Comparison of ENCODE assay signal across 25 cellular contexts in the genomic region with DNA sequence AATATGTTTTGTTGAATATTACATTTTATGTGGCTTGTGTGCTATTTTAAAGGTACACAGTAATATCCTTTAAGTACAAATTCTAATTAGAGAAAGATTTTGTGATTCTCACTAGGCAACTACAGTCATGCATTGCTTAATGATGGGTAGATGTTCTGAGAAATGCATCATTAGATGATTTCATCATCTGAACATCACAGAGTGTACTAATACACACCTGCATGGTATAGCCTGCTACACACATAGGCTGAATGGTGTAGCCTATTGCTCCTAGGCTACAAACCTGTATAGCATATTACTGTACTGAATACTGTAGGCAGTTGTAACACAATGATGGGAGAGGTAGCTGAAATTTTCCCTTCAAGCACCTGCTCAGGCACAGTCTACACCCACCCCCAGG.
"Had no signal": no experiment of that assay in that cellular context is flagged by ENCODE, and none has a peak within 500 bp of the region (broad histone marks: within the 10 kb centered on the region; RNA-seq: fewer than 3 reads in every experiment).

No MANE protein-coding gene starts in this region.

- H3K4me1 ChIP-seq: SJSA1 had no signal

- H3K27me3 ChIP-seq: SJSA1 had no signal

- H3K4me1 Mint-ChIP-seq: activated naive CD4-positive, alpha-beta T cell treated with anti-CD3 and anti-CD28 coated beads, Interleukin-2, amount 10 ng/mL, durations not matched to agents 7 days and 5 days had no signal

- DNase-seq: activated CD4-positive, alpha-beta T cell treated with anti-CD3 and anti-CD28 coated beads for 4 hours; activated CD8-positive, alpha-beta memory T cell treated with anti-CD3 and anti-CD28 coated beads, Interleukin-2, amount 50 U/mL, for 4 hours; activated CD8-positive, alpha-beta T cell treated with anti-CD3 and anti-CD28 coated beads for 36 hours; activated gamma-delta T cell treated with Interleukin-2 at 50 U/mL for 16 hours; activated naive CD4-positive, alpha-beta T cell treated with anti-CD3 and anti-CD28 coated beads, Interleukin-2, amount 10 ng/mL, durations not matched to agents 7 days and 5 days; activated naive CD8-positive, alpha-beta T cell treated with anti-CD3 and anti-CD28 coated beads for 36 hours; activated T-cell treated with anti-CD3 and anti-CD28 coated beads, Interleukin-2, amount 50 U/mL, for 72 hours; anterior cingulate cortex; NCI-H1105 treated with DMSO at 0.1 percent for 48 hours; NCI-H1436 treated with DMSO at 0.1 percent for 48 hours; NCI-H187; NCI-H2081; NCI-H510A treated with DMSO at 0.1 percent for 48 hours; NCI-H69; NK-92 treated with Interleukin-12 subunit alpha and Interleukin-12 subunit beta, amount 100 ng/mL, for 24 hours; OCI-M1; Right ventricle myocardium superior; SW 1271 had no signal

- H3K4me3 Mint-ChIP-seq: activated CD8-positive, alpha-beta T cell treated with anti-CD3 and anti-CD28 coated beads for 36 hours; activated naive CD4-positive, alpha-beta T cell treated with anti-CD3 and anti-CD28 coated beads, Interleukin-2, amount 10 ng/mL, durations not matched to agents 7 days and 5 days; activated naive CD8-positive, alpha-beta T cell treated with anti-CD3 and anti-CD28 coated beads for 36 hours; activated T-cell treated with anti-CD3 and anti-CD28 coated beads, Interleukin-2, amount 50 U/mL, for 72 hours; central memory CD8-positive, alpha-beta T cell; T-helper 1 cell treated with Interleukin-12 subunit alpha and Interleukin-12 subunit beta and Interleukin-4 antibody, amounts not matched to agents 30 μg/mL and 1 μg/mL, for 36 hours had no signal

- ATAC-seq: activated CD4-positive, CD25-positive, alpha-beta regulatory T cell treated with anti-CD3 and anti-CD28 coated beads, Interleukin-2, amount 50 U/mL, for 24 hours; activated CD8-positive, alpha-beta T cell treated with anti-CD3 and anti-CD28 coated beads for 36 hours; activated T-cell treated with anti-CD3 and anti-CD28 coated beads, Interleukin-2, amount 50 U/mL, for 72 hours; Panc1 had no signal

- H3K27ac Mint-ChIP-seq: activated CD8-positive, alpha-beta T cell treated with anti-CD3 and anti-CD28 coated beads for 36 hours; activated naive CD4-positive, alpha-beta T cell treated with anti-CD3 and anti-CD28 coated beads, Interleukin-2, amount 10 ng/mL, durations not matched to agents 7 days and 5 days; activated naive CD8-positive, alpha-beta T cell treated with anti-CD3 and anti-CD28 coated beads for 36 hours; activated T-cell treated with anti-CD3 and anti-CD28 coated beads, Interleukin-2, amount 50 U/mL, for 72 hours; activated T-helper 2 cell treated with anti-CD3 and anti-CD28 coated beads, Interferon-gamma antibody, Interleukin-2, Interleukin-4, amounts not matched to agents 10 μg/mL and 5 μg/mL and 100 μg/mL, durations not matched to agents 14 hours and 24 hours and 36 hours; T-helper 1 cell treated with Interleukin-12 subunit alpha and Interleukin-12 subunit beta and Interleukin-4 antibody, amounts not matched to agents 30 μg/mL and 1 μg/mL, for 36 hours had no signal

- H3K9me3 ChIP-seq: SJSA1 had no signal

- H3K4me3 ChIP-seq: SJSA1 had no signal

- H3K36me3 Mint-ChIP-seq: activated naive CD4-positive, alpha-beta T cell treated with anti-CD3 and anti-CD28 coated beads, Interleukin-2, amount 10 ng/mL, durations not matched to agents 7 days and 5 days; activated naive CD8-positive, alpha-beta T cell treated with anti-CD3 and anti-CD28 coated beads for 36 hours had no signal

- H3K27me3 Mint-ChIP-seq: activated CD8-positive, alpha-beta T cell treated with anti-CD3 and anti-CD28 coated beads for 36 hours; activated naive CD4-positive, alpha-beta T cell treated with anti-CD3 and anti-CD28 coated beads, Interleukin-2, amount 10 ng/mL, durations not matched to agents 7 days and 5 days; activated naive CD8-positive, alpha-beta T cell treated with anti-CD3 and anti-CD28 coated beads for 36 hours; central memory CD8-positive, alpha-beta T cell had no signal

- H3K9me3 Mint-ChIP-seq: activated CD8-positive, alpha-beta T cell treated with anti-CD3 and anti-CD28 coated beads for 36 hours; activated naive CD4-positive, alpha-beta T cell treated with anti-CD3 and anti-CD28 coated beads, Interleukin-2, amount 10 ng/mL, durations not matched to agents 7 days and 5 days; activated T-cell treated with anti-CD3 and anti-CD28 coated beads, Interleukin-2, amount 50 U/mL, for 72 hours; activated T-helper 2 cell treated with anti-CD3 and anti-CD28 coated beads, Interferon-gamma antibody, Interleukin-2, Interleukin-4, amounts not matched to agents 10 μg/mL and 5 μg/mL and 100 μg/mL, durations not matched to agents 14 hours and 24 hours and 36 hours; central memory CD8-positive, alpha-beta T cell; T-helper 1 cell treated with Interleukin-12 subunit alpha and Interleukin-12 subunit beta and Interleukin-4 antibody, amounts not matched to agents 30 μg/mL and 1 μg/mL, for 36 hours had no signal

- H3K36me3 ChIP-seq: SJSA1 had no signal

- H3K27ac ChIP-seq: RWPE1, SJSA1 had no signal
